18 cellular contexts compared by ENCODE assay signal in genomic region chr2:102717308-102718018, GRCh38. TPM values are rescaled to one million over a fixed set of nuclear protein-coding genes. Genes with fewer than 3 reads are reported as not detected.
DNase-seq lines count a peak whose midpoint lies in the region; ATAC-seq and TF ChIP-seq lines count a peak whose summit lies in the region.
"Had no signal": no experiment of that assay in that cellular context is flagged by ENCODE, and none has a peak within 500 bp of the region (broad histone marks: within the 10 kb centered on the region; RNA-seq: fewer than 3 reads in every experiment).

No MANE protein-coding gene starts in this region.

- peak; percentile 87 for ATAC-seq in omental fat pad (ENCODE audit: low FRiP score)
- no peak for ATAC-seq in GM21723 (IDR thresholded peaks at IDR 0.05; ENCODE audit: unreplicated experiment)
- ATAC-seq in activated CD4-positive, alpha-beta T cell treated with anti-CD3 and anti-CD28 coated beads for 36 hours = no peak

- POLR2A ChIA-PET in activated CD4-positive, alpha-beta T cell treated with anti-CD3 and anti-CD28 coated beads for 36 hours (lab: Charles Lee) = no interaction called here

- no peaks in the 10 kb centered on the region for H3K27me3 Mint-ChIP-seq in activated CD4-positive, alpha-beta T cell treated with anti-CD3 and anti-CD28 coated beads for 36 hours
- H3K27me3 Mint-ChIP-seq: activated B cell treated with CpG ODN at 0.5 μM for 24 hours; CD4-positive, alpha-beta T cell; type B pancreatic cell had no signal

- peaks cover 21% of the 10 kb centered on the region for H3K36me3 Mint-ChIP-seq in activated CD4-positive, alpha-beta T cell treated with anti-CD3 and anti-CD28 coated beads for 36 hours (ENCODE audit: low read depth)

- H3K4me3 Mint-ChIP-seq in activated CD4-positive, alpha-beta T cell treated with anti-CD3 and anti-CD28 coated beads for 36 hours = no peak overlapping the region
- H3K4me3 Mint-ChIP-seq: activated B cell treated with CpG ODN at 0.5 μM for 24 hours; CD4-positive, alpha-beta T cell; neural progenitor cell; type B pancreatic cell had no signal

- no peak overlapping the region for H3K4me3 ChIP-seq in epithelial cell of esophagus (ENCODE audit: low read length)
- H3K4me3 ChIP-seq: neural progenitor cell had no signal

- CTCF ChIA-PET in activated CD4-positive, alpha-beta T cell treated with anti-CD3 and anti-CD28 coated beads for 36 hours (lab: Charles Lee) = interaction anchor here (0.6 to 1.0 kb wide), 4 partner anchors 17 to 883 kb away, joined by 3 to 4 read pairs (median 3); no protein-coding TSS in a partner anchor

- H3K27ac Mint-ChIP-seq in activated CD4-positive, alpha-beta T cell treated with anti-CD3 and anti-CD28 coated beads for 36 hours = no peak overlapping the region
- H3K27ac Mint-ChIP-seq: activated B cell treated with CpG ODN at 0.5 μM for 24 hours; CD4-positive, alpha-beta T cell; neural progenitor cell; type B pancreatic cell had no signal

- peak; percentile 88 for DNase-seq in AG20443 (ENCODE audit: low spot score)
- peak; percentile 26 for DNase-seq in HS-5 (ENCODE audit: low read depth)
- peak; percentile 71 for DNase-seq in epithelial cell of esophagus (ENCODE audit: low read depth)
- no peak for DNase-seq in omental fat pad (ENCODE audit: low spot score)
- DNase-seq in KG1 (lab: John Stamatoyannopoulos, UW) = no peak
- no peak for DNase-seq in activated CD4-positive, alpha-beta T cell treated with anti-CD3 and anti-CD28 coated beads for 36 hours
- DNase-seq in COR-L47 (lab: John Stamatoyannopoulos, UW) = no peak
- DNase-seq: activated B cell treated with CpG ODN at 0.5 μM for 24 hours; activated CD8-positive, alpha-beta memory T cell treated with anti-CD3 and anti-CD28 coated beads, Interleukin-2, amount 50 U/mL, for 4 hours; activated naive CD4-positive, alpha-beta T cell; CD4-positive, alpha-beta T cell; effector memory CD4-positive, alpha-beta T cell; mesendoderm; NCI-H526 treated with DMSO at 0.1 percent for 48 hours; T-helper 1 cell had no signal

- H3K4me1 Mint-ChIP-seq in activated CD4-positive, alpha-beta T cell treated with anti-CD3 and anti-CD28 coated beads for 36 hours = no peaks in the 10 kb centered on the region
- H3K4me1 Mint-ChIP-seq: activated B cell treated with CpG ODN at 0.5 μM for 24 hours, neural progenitor cell had no signal

- no peaks in the 10 kb centered on the region for H3K9me3 Mint-ChIP-seq in activated CD4-positive, alpha-beta T cell treated with anti-CD3 and anti-CD28 coated beads for 36 hours (ENCODE audit: low read depth)
- H3K9me3 Mint-ChIP-seq: activated B cell treated with CpG ODN at 0.5 μM for 24 hours; CD4-positive, alpha-beta T cell; neural progenitor cell; type B pancreatic cell had no signal

- intact Hi-C loops in activated CD4-positive, alpha-beta T cell treated with anti-CD3 and anti-CD28 coated beads for 36 hours (cut with DNase I, micrococcal nuclease) = no loop called here

- TF ChIP-seq CTCF in epithelial cell of esophagus (IDR thresholded peaks at IDR 0.05; ENCODE audit: insufficient read depth, low read depth, low read length, missing control alignments) (no peak), omental fat pad (IDR thresholded peaks at IDR 0.05) (no peak)

RNA-seq across cellular contexts. Expression of gene TMEM182, which starts 44.4 kb away (rescaled TPM):
- total RNA-seq in omental fat pad = 1 to 10 TPM; 1.3 to 2.4 (median 1.5) TPM
- total RNA-seq in activated CD4-positive, alpha-beta T cell treated with anti-CD3 and anti-CD28 coated beads for 36 hours = 1 to 10 TPM; 6.1 to 7.4 TPM

Comparison
In these comparisons a context has a peak if more than half of its experiments do, and no peak if none do; other contexts are left out.
1. DNase-seq: peak in AG20443 (single experiment), HS-5 (single experiment) and epithelial cell of esophagus (single experiment); none in omental fat pad (single experiment), KG1 (single experiment), activated CD4-positive, alpha-beta T cell treated with anti-CD3 and anti-CD28 coated beads for 36 hours (single experiment) and COR-L47 (single experiment).